Comparison of ENCODE assay signal across 20 cellular contexts in genomic region chr11:126611438-126611837, GRCh38.
A peak's percentile ranks its signal among the peaks of the same experiment; 100 is the strongest.
DNase-seq lines count a peak whose midpoint lies in the region; ATAC-seq, FAIRE-seq and TF ChIP-seq lines count a peak whose summit lies in the region.
"Had no signal": no experiment of that assay in that cellular context is flagged by ENCODE, and none has a peak within 500 bp of the region (broad histone marks: within the 10 kb centered on the region; RNA-seq: fewer than 3 reads in every experiment).

No MANE protein-coding gene starts in this region.

- no TSS peak for BruUV-seq in HepG2 (replicated peaks; lab: Mats Ljungman, UMichigan)

- H3K4me1 ChIP-seq in liver (ENCODE audit: control insufficient read depth in 4 of 4, insufficient read depth in 4 of 4, low read length in 3 of 4) (peaks cover 4 to 28% (median 14%) of the 10 kb centered on the region in 4 donors), HepG2 (ENCODE audit: insufficient read depth, low read length) (no peaks in the 10 kb centered on the region), neuronal stem cell (ENCODE audit: control insufficient read depth in 2 of 2, insufficient read depth in 1 of 2, low read depth in 1 of 2, low read length in 2 of 2) (peaks cover 0 to 20% of the 10 kb centered on the region in 2 donors)
- H3K4me1 ChIP-seq: Caco-2 had no signal

- H3K4me2 ChIP-seq in HepG2 (ENCODE audit: low read depth, low read length), result no peak overlapping the region
- H3K4me2 ChIP-seq in neuronal stem cell (ENCODE audit: insufficient read depth, low read length, poor library complexity, severe bottlenecking), result no peak overlapping the region
- H3K4me2 ChIP-seq: A549; BLaER1 treated with 17β-estradiol and CSF1 and Interleukin-3, amounts not matched to agents 10 nM and 100 nM had no signal

- no peak overlapping the region for H2AK5ac ChIP-seq in neuronal stem cell (ENCODE audit: low read depth, low read length)

- 30% methylated on average over 8 of the region's 8 CpGs for WGBS in liver
- 20% methylated on average over 7 of the region's 8 CpGs for WGBS in HepG2 (ENCODE audit: low lambda C conversion rate)
- no CpG with 5 or more reads among the region's 8 CpGs for WGBS in neuronal stem cell (ENCODE audit: extremely low coverage in 2 of 2, insufficient read length in 2 of 2, insufficient replicate concordance in 1 of 2), 2 donors

- H3K23ac ChIP-seq in neuronal stem cell (ENCODE audit: low read depth, low read length, poor library complexity), result no peak overlapping the region

- DNase-seq in HepG2 (ENCODE audit: low spot score) (no peak), neuronal stem cell (ENCODE audit: low spot score) (no peak), erythroblast (lab: John Stamatoyannopoulos, UW) (no peak), GM13976 (ENCODE audit: low spot score) (no peak)
- DNase-seq: AML-193; Caco-2; Calu3; CD4-positive, alpha-beta T cell; CD8-positive, alpha-beta T cell; DMS79 treated with DMSO at 0.1 percent for 48 hours; GF-D8 had no signal

- intact Hi-C loops in HepG2 (cut with micrococcal nuclease; ENCODE audit: unreplicated experiment), result no loop called here

- H3K9me3 ChIP-seq in liver (ENCODE audit: control insufficient read depth in 4 of 4, low read length in 3 of 4) (no peaks in the 10 kb centered on the region), HepG2 (ENCODE audit: low read length) (no peaks in the 10 kb centered on the region), neuronal stem cell (replicated peaks in 1 of 2; ENCODE audit: control insufficient read depth in 2 of 2, insufficient read depth in 1 of 2, low read depth in 1 of 2, low read length in 2 of 2) (no peaks in the 10 kb centered on the region)
- H3K9me3 ChIP-seq: A549; BLaER1 treated with 17β-estradiol and CSF1 and Interleukin-3, amounts not matched to agents 10 nM and 100 nM; Caco-2 had no signal

- H2BK15ac ChIP-seq in neuronal stem cell (ENCODE audit: low read length), result no peak overlapping the region

- H3K27ac ChIP-seq in liver (ENCODE audit: low read depth in 1 of 2, low read length in 2 of 2), result peak overlapping the region in 1 of 2 donors; percentile 48
- no peak overlapping the region for H3K27ac ChIP-seq in HepG2 (ENCODE audit: extremely low read length, insufficient read depth, low read length)
- no peak overlapping the region for H3K27ac ChIP-seq in neuronal stem cell (replicated peaks; ENCODE audit: low read length)
- H3K27ac ChIP-seq: 22Rv1; A549; BLaER1 treated with 17β-estradiol and CSF1 and Interleukin-3, amounts not matched to agents 10 nM and 100 nM; C4-2B had no signal

- H4K20me1 ChIP-seq in HepG2 (ENCODE audit: insufficient read depth, low read length), result 0 out of 2 replicates have a peak, but pooled peaks cover 3% of the 10 kb centered on the region
- H4K20me1 ChIP-seq: BLaER1 treated with 17β-estradiol and CSF1 and Interleukin-3, amounts not matched to agents 10 nM and 100 nM had no signal

- no peak overlapping the region for H2BK5ac ChIP-seq in neuronal stem cell (ENCODE audit: low read length)

- H3K36me3 ChIP-seq in liver (ENCODE audit: control insufficient read depth in 4 of 4, insufficient read depth in 3 of 4, low read depth in 1 of 4, low read length in 3 of 4) (no peaks in the 10 kb centered on the region), HepG2 (replicated peaks in 1 of 2; ENCODE audit: control insufficient read depth in 1 of 2, insufficient read depth in 2 of 2, low read length in 2 of 2) (no peaks in the 10 kb centered on the region), neuronal stem cell (replicated peaks in 1 of 2; ENCODE audit: control insufficient read depth in 2 of 2, insufficient read depth in 2 of 2, low read length in 2 of 2) (no peaks in the 10 kb centered on the region)
- H3K36me3 ChIP-seq: BLaER1 treated with 17β-estradiol and CSF1 and Interleukin-3, amounts not matched to agents 10 nM and 100 nM had no signal

- no peak overlapping the region for H4K91ac ChIP-seq in neuronal stem cell (ENCODE audit: low read depth, low read length, poor library complexity)

- TF ChIP-seq CTCF in liver (IDR thresholded peaks at IDR 0.05; ENCODE audit: low read depth, low read length, missing input control), result no peak
- TF ChIP-seq CTCF in HepG2 (CRISPR knock-in tag; IDR thresholded peaks at IDR 0.05), result no peak
- no peak for TF ChIP-seq CTCF in GM13976 (IDR thresholded peaks at IDR 0.05; ENCODE audit: borderline replicate concordance, control extremely low read depth, extremely low read depth, insufficient read depth, missing control alignments)

- H3K79me2 ChIP-seq in HepG2 (ENCODE audit: insufficient read depth, low read length), result no peaks in the 10 kb centered on the region

- H3K79me1 ChIP-seq in neuronal stem cell (ENCODE audit: low read depth, low read length), result no peaks in the 10 kb centered on the region

- no peak overlapping the region for H2BK120ac ChIP-seq in neuronal stem cell (ENCODE audit: low read depth, low read length)

- H3K27me3 ChIP-seq in liver (ENCODE audit: control insufficient read depth in 4 of 4, insufficient read depth in 4 of 4, low read length in 3 of 4) (no peaks in the 10 kb centered on the region), HepG2 (ENCODE audit: control insufficient read depth in 1 of 2, insufficient read depth in 2 of 2, low read length in 2 of 2) (peaks cover 7 to 35% of the 10 kb centered on the region in 2 experiments; a peak in 3 of 5 replicates), neuronal stem cell (ENCODE audit: control insufficient read depth in 3 of 3, insufficient read depth in 3 of 3, low read depth in 1 of 3, low read length in 3 of 3) (peaks cover 0 to 1% (median 0%) of the 10 kb centered on the region in 3 experiments)
- H3K27me3 ChIP-seq: BLaER1 treated with 17β-estradiol and CSF1 and Interleukin-3, amounts not matched to agents 10 nM and 100 nM had no signal

- FAIRE-seq in HepG2 (lab: Jason Lieb, UNC), result no peak
- FAIRE-seq: A549, D721Med, G401.6, GM12891, GM18507 had no signal

- peak overlapping the region; percentile 3 for H3K18ac ChIP-seq in neuronal stem cell (ENCODE audit: low read length)

- H3K9ac ChIP-seq in liver (ENCODE audit: low read depth in 1 of 2, low read length in 2 of 2) (no peak overlapping the region), HepG2 (ENCODE audit: insufficient read depth, low read depth, low read length) (no peak overlapping the region), neuronal stem cell (ENCODE audit: low read depth, low read length, poor library complexity) (no peak overlapping the region)
- H3K9ac ChIP-seq: BLaER1 treated with 17β-estradiol and CSF1 and Interleukin-3, amounts not matched to agents 10 nM and 100 nM had no signal

- H2AFZ ChIP-seq in HepG2 (ENCODE audit: low read length) (no peak overlapping the region), neuronal stem cell (ENCODE audit: low read length) (no peak overlapping the region)

- no peak overlapping the region for H2BK12ac ChIP-seq in neuronal stem cell (ENCODE audit: low read length)

- H3K14ac ChIP-seq in neuronal stem cell (ENCODE audit: low read length), result no peak overlapping the region

- H3K4me3 ChIP-seq in liver (ENCODE audit: low read depth in 1 of 3, low read length in 3 of 3) (no peak overlapping the region), HepG2 (replicated peaks in 1 of 3; ENCODE audit: insufficient read depth in 1 of 3, low read depth in 2 of 3, low read length in 3 of 3) (no peak overlapping the region), neuronal stem cell (ENCODE audit: low read length in 2 of 2) (no peak overlapping the region)
- H3K4me3 ChIP-seq: A549; BLaER1 treated with 17β-estradiol and CSF1 and Interleukin-3, amounts not matched to agents 10 nM and 100 nM had no signal

- no peak overlapping the region for H3K4ac ChIP-seq in neuronal stem cell (ENCODE audit: low read length)

- in situ Hi-C loops in HepG2 (cut with HindIII; ENCODE audit: extremely low pct_ligation_motif_present, low pct_unique_long_range_greater_than_20kb), result no loop called here
- in situ Hi-C loops in GM13976 (cut with MboI; ENCODE audit: low sequenced_read_pairs, unreplicated experiment), result no loop called here

- no peak overlapping the region for H4K8ac ChIP-seq in neuronal stem cell (ENCODE audit: low read depth, low read length)

- TF ChIP-seq RAD21 in liver (IDR thresholded peaks at IDR 0.05) (peak in 1 of 2 donors; percentile 54), HepG2 (CRISPR knock-in tag; IDR thresholded peaks at IDR 0.05) (no peak)

- POLR2A ChIA-PET in HepG2 (lab: Yijun Ruan, JAX), result no interaction called here

- no peak for ATAC-seq in HepG2
- ATAC-seq: A549; CD8-positive, alpha-beta T cell had no signal

- no peak for TF ChIP-seq EP300 in HepG2 (IDR thresholded peaks at IDR 0.05; ENCODE audit: low read depth in 2 of 2, low read length in 2 of 2)
- no peak for TF ChIP-seq EP300 in HepG2 (CRISPR knock-in tag; IDR thresholded peaks at IDR 0.05; ENCODE audit: borderline replicate concordance)

- CTCF ChIA-PET in HepG2 (lab: Yijun Ruan, JAX; ENCODE audit: low intra/inter-chr PET ratio, low total read pairs), result no interaction called here

- TF ChIP-seq POLR2A in HepG2 (IDR thresholded peaks at IDR 0.05; ENCODE audit: insufficient read depth in 1 of 2, low read depth in 2 of 2, low read length in 2 of 2) (no peak), erythroblast (IDR thresholded peaks at IDR 0.05; ENCODE audit: low read length) (no peak)

TF ChIP-seq in liver, 16 proteins besides CTCF, POLR2A, EP300 and RAD21 (continues in another document):
- TF ChIP-seq FOXA2 (IDR thresholded peaks at IDR 0.05) (peak; percentile 37), YY1 (IDR thresholded peaks at IDR 0.05) (peak; percentile 94), GABPA (IDR thresholded peaks at IDR 0.05 in 1 of 2, conservative IDR thresholded peaks at IDR 0.05 in 1 of 2) (no peak), TAF1 (conservative IDR thresholded peaks at IDR 0.05) (no peak), FOXA1 (IDR thresholded peaks at IDR 0.05) (no peak), RXRA (IDR thresholded peaks at IDR 0.05) (peak; percentile 98 to 99), SP1 (IDR thresholded peaks at IDR 0.05) (peak; percentile 86), HNF4A (conservative IDR thresholded peaks at IDR 0.05) (peak; percentile 89 to 94)

TF ChIP-seq in HepG2, 621 proteins besides CTCF, POLR2A, EP300 and RAD21 (continues in another document):
- TF ChIP-seq ZNF740 (CRISPR knock-in tag; IDR thresholded peaks at IDR 0.05), result no peak
- TF ChIP-seq ZSCAN22 (CRISPR knock-in tag; IDR thresholded peaks at IDR 0.05), result no peak
- TF ChIP-seq AGO2 (optimal IDR thresholded peaks at IDR 0.05; ENCODE audit: low read depth, low read length), result no peak
- no peak for TF ChIP-seq ATF7 (IDR thresholded peaks at IDR 0.05)
- no peak for TF ChIP-seq ATF7 (CRISPR knock-in tag; IDR thresholded peaks at IDR 0.05)
- TF ChIP-seq NCOR1 (IDR thresholded peaks at IDR 0.05; ENCODE audit: borderline replicate concordance, low read length), result no peak
- no peak for TF ChIP-seq ZNF530 (CRISPR knock-in tag; IDR thresholded peaks at IDR 0.05; ENCODE audit: low read depth)
